8 cellular contexts compared by ENCODE assay signal in the genomic region with DNA sequence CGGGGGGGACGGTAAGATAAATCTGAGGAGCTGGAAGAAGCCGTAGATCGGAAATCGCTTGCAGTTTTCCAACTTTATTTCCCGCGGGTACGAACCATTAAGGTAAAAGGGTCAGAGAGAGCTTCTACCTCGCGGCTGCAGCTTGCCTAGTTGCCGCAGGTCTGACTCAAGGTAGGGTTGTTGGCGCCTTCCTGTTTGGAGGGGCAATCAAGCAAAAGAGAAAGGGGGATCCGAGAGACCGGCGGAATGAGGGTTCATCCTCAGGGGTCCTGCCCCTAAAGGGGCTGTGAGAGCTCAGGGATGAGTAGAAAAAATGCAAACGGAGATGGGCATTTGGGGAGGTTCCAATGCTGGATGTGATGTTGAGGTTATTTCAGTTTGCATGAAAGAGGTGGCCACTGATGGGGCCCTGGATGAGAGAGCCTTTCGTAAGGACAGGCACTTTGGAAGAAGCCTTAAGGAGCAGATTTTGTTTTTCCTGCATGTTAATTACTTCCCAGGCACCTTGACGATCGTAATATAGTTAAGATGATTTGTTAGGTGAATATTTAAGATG. TPM values are rescaled to one million over a fixed set of nuclear protein-coding genes. Genes with fewer than 3 reads are reported as not detected.
DNase-seq lines count a peak whose midpoint lies in the region; ATAC-seq, FAIRE-seq and TF ChIP-seq lines count a peak whose summit lies in the region.

No MANE protein-coding gene starts in this region.

- no peak for TF ChIP-seq POLR2A in GM12891 (IDR thresholded peaks at IDR 0.05; ENCODE audit: low read depth, low read length)

- DNase-seq in WTC11 (ENCODE audit: low spot score) (peak; percentile 13), glutamatergic neuron (no peak), retinal pigment epithelial cell (ENCODE audit: low read depth) (no peak), AG20443 (ENCODE audit: low spot score) (no peak), GM12891 (ENCODE audit: insufficient read length, low spot score) (no peak)

- ATAC-seq in GM18498 (IDR thresholded peaks at IDR 0.05; ENCODE audit: unreplicated experiment), result peak; percentile 41
- ATAC-seq in WTC11, result peak; percentile 58
- ATAC-seq in HG02884 (IDR thresholded peaks at IDR 0.05; ENCODE audit: unreplicated experiment), result no peak
- ATAC-seq in HG02885 (IDR thresholded peaks at IDR 0.05; ENCODE audit: poor library complexity, unreplicated experiment), result no peak

- H3K27ac Mint-ChIP-seq in WTC11 (no peak overlapping the region), glutamatergic neuron (ENCODE audit: unreplicated experiment) (no peak overlapping the region)

- peak overlapping the region; percentile 48 for H3K4me3 ChIP-seq in retinal pigment epithelial cell (ENCODE audit: low read length)

- H3K9me3 Mint-ChIP-seq in WTC11, result peaks cover 9% of the 10 kb centered on the region
- no peaks in the 10 kb centered on the region for H3K9me3 Mint-ChIP-seq in glutamatergic neuron (ENCODE audit: unreplicated experiment)

- H3K36me3 Mint-ChIP-seq in WTC11 (no peaks in the 10 kb centered on the region), glutamatergic neuron (ENCODE audit: unreplicated experiment) (no peaks in the 10 kb centered on the region)

- CTCF ChIA-PET in WTC11 (lab: Charles Lee), result interaction anchor here (1.2 to 1.4 kb wide), 3 partner anchors 11 to 40 kb away, joined by 3 to 4 read pairs (median 3); no protein-coding TSS in a partner anchor

- H3K4me1 Mint-ChIP-seq in WTC11 (peaks cover 27% of the 10 kb centered on the region), glutamatergic neuron (ENCODE audit: low read depth, unreplicated experiment) (peaks cover 3% of the 10 kb centered on the region)

- FAIRE-seq in GM12891 (lab: Jason Lieb, UNC), result no peak

- TF ChIP-seq CTCF in WTC11 (IDR thresholded peaks at IDR 0.05) (no peak), glutamatergic neuron (IDR thresholded peaks at IDR 0.05; ENCODE audit: partially characterized antibody, unreplicated experiment) (no peak), retinal pigment epithelial cell (conservative IDR thresholded peaks at IDR 0.05; ENCODE audit: low read depth, low read length) (no peak)

- POLR2A ChIA-PET in WTC11 (lab: Charles Lee), result no interaction called here

- H3K4me3 Mint-ChIP-seq in WTC11, result peak overlapping the region; percentile 90
- H3K4me3 Mint-ChIP-seq in glutamatergic neuron (ENCODE audit: unreplicated experiment), result peak overlapping the region; percentile 87

- peaks cover 25% of the 10 kb centered on the region for H3K27me3 Mint-ChIP-seq in WTC11 (ENCODE audit: low read depth)
- H3K27me3 Mint-ChIP-seq in glutamatergic neuron (ENCODE audit: unreplicated experiment), result peaks cover 14% of the 10 kb centered on the region

TF ChIP-seq in WTC11, 78 proteins besides CTCF, POLR2A, EP300 and RAD21:
- TF ChIP-seq NFE2L1 (CRISPR knock-in tag; IDR thresholded peaks at IDR 0.05) (no peak), CREB1 (CRISPR knock-in tag; IDR thresholded peaks at IDR 0.05) (no peak), ATF1 (CRISPR knock-in tag; IDR thresholded peaks at IDR 0.05) (peak; percentile 36; the same call in 1 of the 2 replicates)
- TF ChIP-seq, protein P1, sequence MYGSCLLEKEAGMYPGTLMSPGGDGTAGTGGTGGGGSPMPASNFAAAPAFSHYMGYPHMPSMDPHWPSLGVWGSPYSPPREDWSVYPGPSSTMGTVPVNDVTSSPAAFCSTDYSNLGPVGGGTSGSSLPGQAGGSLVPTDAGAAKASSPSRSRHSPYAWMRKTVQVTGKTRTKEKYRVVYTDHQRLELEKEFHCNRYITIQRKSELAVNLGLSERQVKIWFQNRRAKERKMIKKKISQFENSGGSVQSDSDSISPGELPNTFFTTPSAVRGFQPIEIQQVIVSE (CRISPR knock-in tag; IDR thresholded peaks at IDR 0.05; ENCODE audit: borderline replicate concordance), result no peak

TF ChIP-seq in GM12891, 5 proteins besides CTCF, POLR2A, EP300 and RAD21:
- TF ChIP-seq TAF1 (IDR thresholded peaks at IDR 0.05; ENCODE audit: low read depth, low read length), result no peak
- TF ChIP-seq POU2F2 (IDR thresholded peaks at IDR 0.05; ENCODE audit: low read depth, low read length), result no peak
- no peak for TF ChIP-seq SPI1 (IDR thresholded peaks at IDR 0.05; ENCODE audit: low read depth, low read length)
- no peak for TF ChIP-seq POLR2AphosphoS5 (IDR thresholded peaks at IDR 0.05; ENCODE audit: low read depth, low read length)
- TF ChIP-seq PAX5 (IDR thresholded peaks at IDR 0.05; ENCODE audit: insufficient read depth, low read length, severe bottlenecking), result no peak

RNA-seq across cellular contexts. Expression of a gene that starts 0.9 kb away (rescaled TPM):
- total RNA-seq in WTC11 (2021) (0.30 to 0.59 TPM (median 0.50 TPM) in 3 replicates), glutamatergic neuron (ENCODE audit: unreplicated experiment) (not detected)
- not detected for polyA plus RNA-seq in GM12891 (2012; ENCODE audit: low read depth, missing spikeins)

Comparison
In these comparisons a context has a peak if more than half of its experiments do, and no peak if none do; other contexts are left out.
1. ATAC-seq: peak in GM18498 (single experiment) and WTC11 (single experiment); none in HG02884 (single experiment) and HG02885 (single experiment).